In the genomic region with DNA sequence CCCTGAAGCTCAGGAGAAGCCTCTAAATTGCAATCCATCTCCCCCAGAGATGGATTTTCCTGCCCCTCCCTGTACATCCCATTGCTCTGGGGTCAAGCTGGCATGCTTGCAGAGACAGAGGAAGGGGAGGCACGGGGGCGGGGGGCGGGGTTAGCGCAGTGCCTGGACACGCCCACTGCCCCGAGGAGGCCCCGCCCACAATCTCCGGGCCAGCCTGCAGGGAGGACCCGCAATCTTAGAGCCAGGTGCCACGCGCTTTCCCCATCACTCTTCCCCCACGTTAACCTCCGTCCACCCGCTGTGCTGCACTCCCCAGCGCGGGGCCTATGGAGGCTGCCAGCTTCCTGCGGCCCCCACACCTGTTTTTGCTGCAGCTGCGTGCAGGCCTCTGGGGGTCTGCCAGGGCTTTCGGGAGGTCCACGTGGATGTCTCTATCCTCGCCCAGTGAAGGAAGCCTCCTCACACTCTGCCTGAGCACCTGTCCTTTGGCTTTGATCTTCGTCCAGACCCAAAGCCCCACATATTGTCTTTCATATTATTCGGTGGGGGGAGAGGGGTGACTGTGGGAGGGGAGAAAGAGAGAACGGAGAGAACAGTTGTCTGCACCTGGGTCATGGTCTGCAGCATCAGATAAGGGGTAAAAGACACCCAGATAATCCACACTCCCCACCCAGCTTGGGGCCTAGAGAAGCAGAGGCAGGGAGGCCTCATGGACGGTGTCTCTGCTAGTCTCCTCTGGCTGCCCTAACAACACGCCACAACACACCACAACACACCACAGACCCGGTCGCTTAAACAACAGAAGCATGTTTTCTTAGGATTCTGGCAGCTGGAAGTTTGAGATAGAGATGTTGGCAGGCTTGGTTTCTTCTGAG, we compare ENCODE assay signal across 10 cellular contexts.
DNase-seq lines count a peak whose midpoint lies in the region; ATAC-seq and TF ChIP-seq lines count a peak whose summit lies in the region.
"Had no signal": no experiment of that assay in that cellular context is flagged by ENCODE, and none has a peak within 500 bp of the region (broad histone marks: within the 10 kb centered on the region; RNA-seq: fewer than 3 reads in every experiment).

No MANE protein-coding gene starts in this region.

- no peaks in the 10 kb centered on the region for H3K9me3 Mint-ChIP-seq in progenitor cell of endocrine pancreas (ENCODE audit: low read depth)
- H3K9me3 Mint-ChIP-seq: activated naive CD4-positive, alpha-beta T cell treated with anti-CD3 and anti-CD28 coated beads for 36 hours had no signal

- peaks cover 15% of the 10 kb centered on the region for H3K27me3 Mint-ChIP-seq in progenitor cell of endocrine pancreas

- H3K27ac Mint-ChIP-seq in progenitor cell of endocrine pancreas: peak overlapping the region; percentile 41
- H3K27ac Mint-ChIP-seq: activated naive CD4-positive, alpha-beta T cell treated with anti-CD3 and anti-CD28 coated beads for 36 hours had no signal

- DNase-seq in activated CD4-positive, alpha-beta T cell treated with anti-CD3 and anti-CD28 coated beads for 1 hour: peak; percentile 6
- DNase-seq in activated CD4-positive, alpha-beta T cell treated with anti-CD3 and anti-CD28 coated beads, Interleukin-2, amount 50 U/mL, for 4 hours: no peak
- peak; percentile 89 for DNase-seq in NCI-H1105 (lab: John Stamatoyannopoulos, UW)
- DNase-seq in coronary artery (ENCODE audit: low spot score): peak; percentile 68
- no peak for DNase-seq in progenitor cell of endocrine pancreas (ENCODE audit: low spot score, unreplicated experiment)
- DNase-seq: activated naive CD4-positive, alpha-beta T cell treated with anti-CD3 and anti-CD28 coated beads for 36 hours; T-helper 1 cell had no signal

- peaks cover 4% of the 10 kb centered on the region for H3K4me1 Mint-ChIP-seq in progenitor cell of endocrine pancreas (ENCODE audit: low read depth)

- TF ChIP-seq CTCF in coronary artery (IDR thresholded peaks at IDR 0.05) (no peak), progenitor cell of endocrine pancreas (IDR thresholded peaks at IDR 0.05; ENCODE audit: unreplicated experiment) (no peak)

- H3K4me3 ChIP-seq in coronary artery: no peak overlapping the region

- no peaks in the 10 kb centered on the region for H3K36me3 Mint-ChIP-seq in progenitor cell of endocrine pancreas (ENCODE audit: insufficient read depth)

- H3K4me3 Mint-ChIP-seq in progenitor cell of endocrine pancreas (ENCODE audit: low read depth): no peak overlapping the region
- H3K4me3 Mint-ChIP-seq: activated naive CD4-positive, alpha-beta T cell treated with anti-CD3 and anti-CD28 coated beads for 36 hours had no signal

- H3K27ac ChIP-seq in coronary artery: peak overlapping the region; percentile 50 to 75

- ATAC-seq in HG03521 (IDR thresholded peaks at IDR 0.05; ENCODE audit: unreplicated experiment) (no peak), HG03432 (IDR thresholded peaks at IDR 0.05; ENCODE audit: unreplicated experiment) (no peak), GM19455 (IDR thresholded peaks at IDR 0.05; ENCODE audit: unreplicated experiment) (no peak)

Comparison
In these comparisons a context has a peak if more than half of its experiments do, and no peak if none do; other contexts are left out.
1. DNase-seq: peak in activated CD4-positive, alpha-beta T cell treated with anti-CD3 and anti-CD28 coated beads for 1 hour (single experiment), NCI-H1105 (single experiment) and coronary artery (single experiment); none in activated CD4-positive, alpha-beta T cell treated with anti-CD3 and anti-CD28 coated beads, Interleukin-2, amount 50 U/mL, for 4 hours (0 of 2) and progenitor cell of endocrine pancreas (single experiment).